8 cellular contexts compared by ENCODE assay signal in genomic region chr6:12291785-12292604, GRCh38. TPM values are rescaled to one million over a fixed set of nuclear protein-coding genes. Genes with fewer than 3 reads are reported as not detected.
DNase-seq lines count a peak whose midpoint lies in the region; ATAC-seq and TF ChIP-seq lines count a peak whose summit lies in the region.

No MANE protein-coding gene starts in this region.

- H3K27ac ChIP-seq in SJSA1 (peak overlapping the region; percentile 19), gastrocnemius medialis (peak overlapping the region in 3 of 4 donors; percentile 32 to 55 (median 36))

- TF ChIP-seq CTCF in GM12865 (IDR thresholded peaks at IDR 0.05; ENCODE audit: insufficient read depth, low read depth, low read length, missing control alignments) (peak; percentile 35), gastrocnemius medialis (IDR thresholded peaks at IDR 0.05 in 4 of 5, conservative IDR thresholded peaks at IDR 0.05 in 1 of 5) (no peak)

- no peak for TF ChIP-seq POLR2A in gastrocnemius medialis (IDR thresholded peaks at IDR 0.05)

- in situ Hi-C loops in gastrocnemius medialis (cut with MboI; ENCODE audit: low sequenced_read_pairs in 4 of 4) = no loop called here

- intact Hi-C loops in left cardiac atrium (cut with DNase I) (loop anchor here (2.0 to 10.0 kb wide), 3 partner anchors 311 to 640 kb away; no protein-coding TSS in a partner anchor), gastrocnemius medialis (cut with DNase I; ENCODE audit: low total_unique reads) (loop anchor here (10.0 kb wide), 1 partner anchor 313 kb away; no protein-coding TSS in a partner anchor)

- ATAC-seq in left cardiac atrium = peak; percentile 14 to 30
- ATAC-seq in gastrocnemius medialis = no peak
- ATAC-seq in GM21723 (IDR thresholded peaks at IDR 0.05; ENCODE audit: unreplicated experiment) = no peak

- H3K36me3 ChIP-seq in SJSA1 = peaks cover 51% of the 10 kb centered on the region
- H3K36me3 ChIP-seq in gastrocnemius medialis = no peaks in the 10 kb centered on the region

- H3K4me3 ChIP-seq in GM12865 (ENCODE audit: low read depth, low read length) (peak overlapping the region; percentile 81), SJSA1 (peak overlapping the region; percentile 50), gastrocnemius medialis (peak overlapping the region; percentile 46 to 61 (median 56))

- H3K4me1 ChIP-seq in SJSA1 (replicated peaks) = peaks cover 54% of the 10 kb centered on the region
- H3K4me1 ChIP-seq in gastrocnemius medialis = peaks cover 3 to 7% of the 10 kb centered on the region in 2 donors

- H3K27me3 ChIP-seq in SJSA1 (replicated peaks) = no peaks in the 10 kb centered on the region
- H3K27me3 ChIP-seq in gastrocnemius medialis = peaks cover 7 to 14% (median 12%) of the 10 kb centered on the region in 3 donors

- DNase-seq in GM12865 (ENCODE audit: low read depth) = peak; percentile 45
- DNase-seq in SJSA1 (ENCODE audit: low read depth in 1 of 2, low spot score in 2 of 2) = peak in 1 of 2 experiments; percentile 74
- no peak for DNase-seq in left cardiac atrium
- no peak for DNase-seq in gastrocnemius medialis
- no peak for DNase-seq in T-helper 9 cell
- DNase-seq in germinal center (ENCODE audit: low spot score) = no peak
- no peak for DNase-seq in NCI-H1417 treated with DMSO at 0.1 percent for 48 hours (lab: John Stamatoyannopoulos, UW)

- no peaks in the 10 kb centered on the region for H3K9me3 ChIP-seq in SJSA1 (replicated peaks)
- no peaks in the 10 kb centered on the region for H3K9me3 ChIP-seq in gastrocnemius medialis

RNA-seq across cellular contexts. Expression of gene EDN1, which starts 1.8 kb away (rescaled TPM):
- 39.7 and 45.5 TPM in 2 replicates for total RNA-seq in SJSA1 (2014; rRNA removed; shearing (Covaris generic))
- total RNA-seq in left cardiac atrium (10 to 100 TPM in 1 of 2 donors, 1 to 10 TPM in 1; 2.7 to 25.4 TPM), gastrocnemius medialis (10 to 100 TPM in 1 of 4 donors, 1 to 10 TPM in 3; 7.4 to 12.0 (median 9.3) TPM)

Comparison
In these comparisons a context has a peak if more than half of its experiments do, and no peak if none do; other contexts are left out.
1. ATAC-seq: peak in left cardiac atrium (2 of 2); none in gastrocnemius medialis (0 of 2) and GM21723 (single experiment).
2. Peak in every context shown above with its lines, with median percentiles within 50 percentile points of each other: H3K4me3 ChIP-seq.